In the genomic region with DNA sequence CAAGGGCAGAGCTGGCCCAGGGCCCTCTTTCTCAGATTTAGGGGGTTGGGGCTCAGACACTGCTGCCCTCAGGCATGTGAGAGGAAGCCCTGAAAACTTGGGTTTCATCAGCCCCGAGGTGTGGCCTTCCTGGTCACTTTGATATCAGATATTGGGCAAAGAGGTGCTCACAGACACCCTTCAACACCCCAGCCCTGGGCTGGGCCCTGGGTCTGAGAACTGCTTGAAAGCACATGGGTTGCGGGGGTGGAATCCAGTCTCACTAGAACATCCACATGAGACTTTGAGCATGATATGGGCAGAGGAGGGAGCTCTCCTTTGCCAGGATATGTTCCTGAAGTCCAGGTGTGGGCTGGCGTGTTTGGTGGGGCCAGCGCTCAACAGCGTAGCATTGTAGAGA, we compare ENCODE assay signal across 24 cellular contexts.
"Had no signal": no experiment of that assay in that cellular context is flagged by ENCODE, and none has a peak within 500 bp of the region (broad histone marks: within the 10 kb centered on the region; RNA-seq: fewer than 3 reads in every experiment).

No MANE protein-coding gene starts in this region.

- H3K36me3 ChIP-seq: brain microvascular endothelial cell, Peyer's patch had no signal

- DNase-seq: activated B cell treated with CpG ODN at 0.5 μM for 24 hours; activated CD4-positive, alpha-beta memory T cell treated with anti-CD3 and anti-CD28 coated beads for 36 hours; activated CD4-positive, alpha-beta T cell treated with anti-CD3 and anti-CD28 coated beads for 1 hour; activated CD4-positive, alpha-beta T cell treated with anti-CD3 and anti-CD28 coated beads, Interleukin-2, amount 10 ng/mL, durations not matched to agents 24 days and 14 days; activated CD8-positive, alpha-beta memory T cell treated with anti-CD3 and anti-CD28 coated beads for 24 hours; activated effector memory CD4-positive, alpha-beta T cell treated with anti-CD3 and anti-CD28 coated beads, Interleukin-2, amount 50 U/mL, for 16 hours; activated naive CD4-positive, alpha-beta T cell treated with Interleukin-2 at 50 U/mL for 16 hours; activated T-cell treated with anti-CD3 and anti-CD28 coated beads, Interleukin-2, amount 50 U/mL, for 4 hours; amygdala; brain microvascular endothelial cell; Karpas-422; MM.1S; NCI-H1105; NCI-H1436; NCI-H1694 treated with DMSO at 0.1 percent for 48 hours; NCI-H2029 treated with DMSO at 0.1 percent for 48 hours; NCI-H510A treated with DMSO at 0.1 percent for 48 hours; Peyer's patch; SHP77 treated with DMSO at 0.1 percent for 48 hours; T-helper 17 cell; T-helper 9 cell had no signal

- H3K36me3 Mint-ChIP-seq: activated CD4-positive, alpha-beta memory T cell treated with anti-CD3 and anti-CD28 coated beads for 36 hours; activated naive CD8-positive, alpha-beta T cell had no signal

- H3K27ac Mint-ChIP-seq: activated B cell treated with CpG ODN at 0.5 μM for 24 hours; activated CD4-positive, alpha-beta memory T cell treated with anti-CD3 and anti-CD28 coated beads for 36 hours; activated CD4-positive, alpha-beta T cell treated with anti-CD3 and anti-CD28 coated beads, Interleukin-2, amount 10 ng/mL, durations not matched to agents 24 days and 14 days; activated naive CD8-positive, alpha-beta T cell; T-helper 17 cell had no signal

- H3K4me3 ChIP-seq: K562, Peyer's patch had no signal

- H3K9me3 ChIP-seq: Peyer's patch had no signal

- H3K27me3 ChIP-seq: brain microvascular endothelial cell, Peyer's patch had no signal

- H3K9me3 Mint-ChIP-seq: activated B cell treated with CpG ODN at 0.5 μM for 24 hours; activated CD4-positive, alpha-beta memory T cell treated with anti-CD3 and anti-CD28 coated beads for 36 hours; activated CD4-positive, alpha-beta T cell treated with anti-CD3 and anti-CD28 coated beads, Interleukin-2, amount 10 ng/mL, durations not matched to agents 24 days and 14 days; activated T-cell treated with anti-CD3 and anti-CD28 coated beads, Interleukin-2, amount 50 U/mL, for 4 hours had no signal

- H3K27ac ChIP-seq: brain microvascular endothelial cell, Peyer's patch, RWPE1 had no signal

- ATAC-seq: activated T-cell treated with anti-CD3 and anti-CD28 coated beads, Interleukin-2, amount 50 U/mL, for 4 hours; K562; T-helper 17 cell had no signal
